Comparison of ENCODE assay signal across 8 cellular contexts in the genomic region with DNA sequence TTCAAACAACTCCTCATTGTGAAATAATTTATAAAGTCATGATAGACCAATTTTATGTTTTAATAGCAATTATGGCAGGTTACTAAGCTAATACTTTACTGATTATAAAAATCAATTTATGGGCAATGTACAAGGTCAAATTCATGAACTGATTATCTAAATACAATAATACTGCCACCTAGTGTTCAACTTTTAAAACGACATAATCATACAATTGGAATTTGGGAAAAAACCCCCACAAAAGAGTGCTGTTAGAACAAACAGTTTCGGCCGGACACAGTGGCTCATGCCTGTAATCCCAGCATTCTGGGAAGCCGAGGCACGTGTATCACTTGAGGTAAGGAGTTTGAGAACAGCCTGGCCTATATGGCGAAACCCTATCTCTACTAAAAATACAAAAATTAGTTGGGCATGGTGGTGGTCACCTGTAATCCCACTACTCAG. TPM values are rescaled to one million over a fixed set of nuclear protein-coding genes. Genes with fewer than 3 reads are reported as not detected.
DNase-seq lines count a peak whose midpoint lies in the region; ATAC-seq, FAIRE-seq and TF ChIP-seq lines count a peak whose summit lies in the region.

No MANE protein-coding gene starts in this region.

- intact Hi-C loops in left ventricle myocardium superior (cut with micrococcal nuclease), result loop anchor here (10.0 kb wide), 1 partner anchor 223 kb away; no protein-coding TSS in a partner anchor

- H3K27ac ChIP-seq in DOHH2 (ENCODE audit: low read depth, low read length), result no peak overlapping the region

- no peaks in the 10 kb centered on the region for H3K27me3 ChIP-seq in DOHH2 (ENCODE audit: control insufficient read depth, low read length)

- TF ChIP-seq RAD21 in Ishikawa (IDR thresholded peaks at IDR 0.05; ENCODE audit: low read depth), result peak; percentile 46; the same call in 1 of the 2 replicates

- peak; percentile 19 for ATAC-seq in left ventricle myocardium superior
- ATAC-seq in GM21786 (IDR thresholded peaks at IDR 0.05; ENCODE audit: unreplicated experiment), result no peak
- ATAC-seq in GM21529 (IDR thresholded peaks at IDR 0.05; ENCODE audit: unreplicated experiment), result no peak
- no peak for ATAC-seq in stimulated activated naive CD8-positive, alpha-beta T cell treated with anti-CD3 and anti-CD28 coated beads, Interleukin-15, Interleukin-2, amounts not matched to agents 100 U/mL and 50 U/mL, for 24 hours

- peaks cover 66% of the 10 kb centered on the region for H3K79me2 ChIP-seq in DOHH2 (ENCODE audit: control insufficient read depth, low read length)

- H4K20me1 ChIP-seq in DOHH2 (ENCODE audit: control insufficient read depth, insufficient read depth, low read depth, low read length), result peaks cover 7% of the 10 kb centered on the region; the same call in 1 of the 2 replicates

- peak; percentile 81 for FAIRE-seq in TTC549 (lab: Jason Lieb, UNC)

- H3F3A ChIP-seq in DOHH2 (ENCODE audit: control insufficient read depth, insufficient read depth), result peaks cover 8% of the 10 kb centered on the region; the same call in 1 of the 2 replicates

- DNase-seq in left ventricle myocardium superior (no peak), stromal cell of bone marrow (ENCODE audit: low read depth) (peak; percentile 20)
- DNase-seq in stimulated activated naive CD8-positive, alpha-beta T cell treated with anti-CD3 and anti-CD28 coated beads, Interleukin-15, Interleukin-2, amounts not matched to agents 100 U/mL and 50 U/mL, for 24 hours, result no peak

- no peak overlapping the region for H3K4me3 ChIP-seq in DOHH2 (ENCODE audit: low read length)

- H3K4me1 ChIP-seq in DOHH2 (ENCODE audit: control insufficient read depth, low read length), result 0 out of 2 replicates have a peak, but pooled peaks cover 2% of the 10 kb centered on the region

- no peaks in the 10 kb centered on the region for H3K9me2 ChIP-seq in DOHH2 (replicated peaks; ENCODE audit: control insufficient read depth, low read length)

- peak; percentile 62 for TF ChIP-seq CTCF in DOHH2 (IDR thresholded peaks at IDR 0.05; ENCODE audit: low read depth, low read length, poor library complexity, severe bottlenecking)

- no peak for TF ChIP-seq EP300 in Ishikawa (IDR thresholded peaks at IDR 0.05; ENCODE audit: borderline replicate concordance)

- no peaks in the 10 kb centered on the region for H3K9me3 ChIP-seq in DOHH2 (ENCODE audit: control insufficient read depth, insufficient read depth, low read length)

- H3K36me3 ChIP-seq in DOHH2 (ENCODE audit: control insufficient read depth, low read length), result peaks cover 51% of the 10 kb centered on the region

- no peak overlapping the region for H3K4me2 ChIP-seq in DOHH2 (ENCODE audit: low read length)

TF ChIP-seq in Ishikawa, 13 proteins besides CTCF, POLR2A, EP300 and RAD21:
- TF ChIP-seq YY1 (IDR thresholded peaks at IDR 0.05; ENCODE audit: low read depth), result no peak
TF ChIP-seq in Ishikawa: peak in this region for 0.

RNA-seq across cellular contexts. Expression of a gene that starts 14.0 kb away (rescaled TPM):
- 13.3 TPM for total RNA-seq in left ventricle myocardium superior
